In the genomic region with DNA sequence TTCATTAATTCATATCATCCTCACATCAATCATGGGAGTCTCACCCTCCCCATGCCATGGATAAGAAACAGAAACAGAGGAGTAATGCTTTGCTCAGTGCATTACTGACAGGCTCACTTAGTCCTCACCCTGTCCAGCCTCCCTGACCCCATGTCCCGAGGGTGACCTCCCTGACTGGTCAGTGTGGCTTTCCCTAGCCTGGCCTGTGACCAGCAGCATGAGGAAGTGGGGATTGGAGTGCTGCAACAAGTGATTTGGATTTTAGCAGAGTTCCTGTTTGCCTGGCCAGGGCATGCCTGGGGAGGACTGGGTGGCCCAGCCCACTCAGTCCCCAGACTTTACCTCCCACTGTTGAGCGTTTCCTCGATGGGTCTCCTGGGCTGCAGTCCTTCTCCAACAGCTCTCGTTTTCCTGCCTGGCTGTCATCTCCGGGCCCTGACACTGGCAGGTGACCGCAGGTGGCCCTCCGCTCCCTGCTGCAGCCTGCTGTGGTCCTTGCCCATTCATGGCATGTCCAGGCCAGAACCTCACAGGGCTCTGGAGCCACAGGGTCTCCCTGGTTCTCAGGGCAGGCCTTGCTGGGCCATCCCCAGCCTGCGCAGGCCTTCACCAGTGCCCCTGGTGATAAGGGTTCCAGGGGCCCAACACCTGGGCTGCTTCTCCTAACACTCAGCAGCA, we compare ENCODE assay signal across 16 cellular contexts. TPM values are rescaled to one million over a fixed set of nuclear protein-coding genes. Genes with fewer than 3 reads are reported as not detected.
A peak's percentile ranks its signal among the peaks of the same experiment; 100 is the strongest.
DNase-seq lines count a peak whose midpoint lies in the region; ATAC-seq and TF ChIP-seq lines count a peak whose summit lies in the region.
"Had no signal": no experiment of that assay in that cellular context is flagged by ENCODE, and none has a peak within 500 bp of the region (broad histone marks: within the 10 kb centered on the region; RNA-seq: fewer than 3 reads in every experiment).

No MANE protein-coding gene starts in this region.

- H3K36me3 Mint-ChIP-seq in nephron (ENCODE audit: low read depth), result no peaks in the 10 kb centered on the region
- no peaks in the 10 kb centered on the region for H3K36me3 Mint-ChIP-seq in stimulated activated memory B cell treated with anti-CD40 and anti-IgM and Interleukin-4, amounts not matched to agents 10 μg/mL and 1 μg/mL and 100 μg/mL, for 72 hours

- H3K4me3 Mint-ChIP-seq in nephron, result peak overlapping the region in 1 of 3 experiments; percentile 28
- H3K4me3 Mint-ChIP-seq in stimulated activated memory B cell treated with anti-CD40 and anti-IgM and Interleukin-4, amounts not matched to agents 10 μg/mL and 1 μg/mL and 100 μg/mL, for 72 hours, result no peak overlapping the region

- TF ChIP-seq CTCF in nephron (IDR thresholded peaks at IDR 0.05; ENCODE audit: unreplicated experiment in 3 of 3) (no peak), transverse colon (IDR thresholded peaks at IDR 0.05) (no peak)

- no peak overlapping the region for H3K27ac ChIP-seq in transverse colon
- H3K27ac ChIP-seq: 22Rv1, HL-60 had no signal

- DNase-seq in NCI-H146 (lab: John Stamatoyannopoulos, UW) (peak; percentile 10), NCI-H146 treated with DMSO at 0.1 percent for 48 hours (lab: John Stamatoyannopoulos, UW; ENCODE audit: unreplicated experiment) (no peak), head of caudate nucleus (peak in 29 of 42 donors; percentile 17 to 64 (median 36)), transverse colon (peak; percentile 37)
- DNase-seq: activated CD4-positive, alpha-beta T cell treated with anti-CD3 and anti-CD28 coated beads for 1 hour; activated T-cell treated with anti-CD3 and anti-CD28 coated beads for 4 hours; NCI-H2171 treated with DMSO at 0.1 percent for 48 hours; SW 1271 had no signal

- H3K27ac Mint-ChIP-seq in nephron, result peak overlapping the region; percentile 42 to 82 (median 53)
- H3K27ac Mint-ChIP-seq in stimulated activated memory B cell treated with anti-CD40 and anti-IgM and Interleukin-4, amounts not matched to agents 10 μg/mL and 1 μg/mL and 100 μg/mL, for 72 hours, result no peak overlapping the region

- peaks cover 25% of the 10 kb centered on the region for H3K4me1 Mint-ChIP-seq in nephron
- H3K4me1 Mint-ChIP-seq in stimulated activated memory B cell treated with anti-CD40 and anti-IgM and Interleukin-4, amounts not matched to agents 10 μg/mL and 1 μg/mL and 100 μg/mL, for 72 hours, result peaks cover 12% of the 10 kb centered on the region

- no peaks in the 10 kb centered on the region for H3K9me3 ChIP-seq in transverse colon
- H3K9me3 ChIP-seq: HAP-1 had no signal

- no peak overlapping the region for H3K4me3 ChIP-seq in transverse colon
- H3K4me3 ChIP-seq: HAP-1 had no signal

- no peak for ATAC-seq in HG02973 (IDR thresholded peaks at IDR 0.05; ENCODE audit: unreplicated experiment)
- no peak for ATAC-seq in GM21576 (IDR thresholded peaks at IDR 0.05; ENCODE audit: unreplicated experiment)
- ATAC-seq in stimulated activated memory B cell treated with anti-CD40 and anti-IgM and Interleukin-4, amounts not matched to agents 10 μg/mL and 1 μg/mL and 100 μg/mL, for 72 hours, result no peak

- TF ChIP-seq EP300 in transverse colon (IDR thresholded peaks at IDR 0.05; ENCODE audit: low read depth), result no peak

- in situ Hi-C loops in transverse colon (cut with MboI; ENCODE audit: low pct_ligation_motif_present in 1 of 4, low pct_unique_long_range_greater_than_20kb in 1 of 4, low sequenced_read_pairs in 3 of 4), result loop anchor here (25.0 kb wide), 4 partner anchors 162 to 662 kb away; partner anchors contain the start of gene MYL3 (in 1 of the 4)

- intact Hi-C loops in head of caudate nucleus (cut with DNase I) (loop anchor here (10.0 kb wide), 2 partner anchors 165 to 615 kb away; partner anchors contain the start of gene MYL3), transverse colon (cut with DNase I; ENCODE audit: low total_unique reads) (loop anchor here (5.0 to 10.0 kb wide), 2 partner anchors 165 to 622 kb away; partner anchors contain the start of gene MYL3)

- H3K27me3 ChIP-seq in transverse colon, result peaks cover 31% of the 10 kb centered on the region

- peaks cover 0 to 37% (median 16%) of the 10 kb centered on the region in 4 donors for H3K4me1 ChIP-seq in transverse colon
- H3K4me1 ChIP-seq: HAP-1 had no signal

- 83% methylated on average over 8 of the region's 8 CpGs; no CpG with 5 or more reads in 1 of the 2 donors for WGBS in transverse colon (ENCODE audit: low coverage in 1 of 2), 2 donors

- H3K36me3 ChIP-seq in transverse colon, result no peaks in the 10 kb centered on the region
- H3K36me3 ChIP-seq: HAP-1 had no signal

- no peak for TF ChIP-seq POLR2A in transverse colon (IDR thresholded peaks at IDR 0.05)

- peaks cover 35% of the 10 kb centered on the region for H3K27me3 Mint-ChIP-seq in nephron (ENCODE audit: low read depth)
- H3K27me3 Mint-ChIP-seq in stimulated activated memory B cell treated with anti-CD40 and anti-IgM and Interleukin-4, amounts not matched to agents 10 μg/mL and 1 μg/mL and 100 μg/mL, for 72 hours, result peaks cover 13% of the 10 kb centered on the region

- no peaks in the 10 kb centered on the region for H3K9me3 Mint-ChIP-seq in nephron
- H3K9me3 Mint-ChIP-seq in stimulated activated memory B cell treated with anti-CD40 and anti-IgM and Interleukin-4, amounts not matched to agents 10 μg/mL and 1 μg/mL and 100 μg/mL, for 72 hours, result no peaks in the 10 kb centered on the region

RNA-seq across cellular contexts. Expression of gene TMIE, which starts 1.2 kb away (rescaled TPM):
- total RNA-seq in transverse colon, result not detected

RNA-seq across cellular contexts. Expression of gene ALS2CL, which starts 6.5 kb away (rescaled TPM):
- total RNA-seq in transverse colon, result 100 to 1,000 TPM in 2 of 4 donors, 10 to 100 TPM in 2; 67.5 to 212 (median 116) TPM

RNA-seq across cellular contexts. Expression of gene PRSS50, which starts 17.7 kb away (rescaled TPM):
- under 1 TPM in 1 of 4 donors, not detected in 3; 0.14 TPM for total RNA-seq in transverse colon
- total RNA-seq: skeletal muscle tissue had no signal
